ENCODE assay signal across 3 cellular contexts in the genomic region with DNA sequence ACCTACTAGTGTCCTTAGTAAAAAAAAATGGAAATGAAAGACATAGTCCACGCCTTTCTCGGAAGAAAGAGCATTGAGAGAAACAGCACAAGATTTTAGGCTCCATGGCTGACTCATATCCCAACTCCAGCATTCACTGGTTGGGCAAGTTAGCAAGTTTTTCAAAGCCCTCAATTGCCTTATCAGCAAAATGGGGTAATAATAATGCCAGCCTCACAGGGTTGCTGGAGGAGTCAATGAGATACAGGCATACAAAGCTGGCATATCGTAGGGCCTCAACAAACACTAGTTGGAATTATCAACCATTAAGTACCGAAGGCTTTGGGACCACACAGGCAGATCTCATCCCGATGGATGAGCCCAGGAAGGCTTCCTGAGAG.
TF ChIP-seq lines count a peak whose summit lies in the region.

No MANE protein-coding gene starts in this region.

TF ChIP-seq in A549, 52 proteins besides CTCF, POLR2A, EP300 and RAD21:
- TF ChIP-seq MAFK (IDR thresholded peaks at IDR 0.05; ENCODE audit: partially characterized antibody) (peak; percentile 72), SMC3 (IDR thresholded peaks at IDR 0.05) (no peak)

TF ChIP-seq in IMR-90, 13 proteins besides CTCF, POLR2A, EP300 and RAD21:
- TF ChIP-seq CHD1 (IDR thresholded peaks at IDR 0.05; ENCODE audit: low read depth, low read length), result no peak
- TF ChIP-seq RCOR1 (IDR thresholded peaks at IDR 0.05; ENCODE audit: insufficient replicate concordance, low read length), result no peak
- TF ChIP-seq FOS (IDR thresholded peaks at IDR 0.05; ENCODE audit: low read depth, low read length), result no peak
- TF ChIP-seq MAFK (IDR thresholded peaks at IDR 0.05; ENCODE audit: low read depth, low read length), result peak; percentile 66
- TF ChIP-seq MAZ (IDR thresholded peaks at IDR 0.05; ENCODE audit: borderline replicate concordance, low read depth, low read length), result no peak

TF ChIP-seq in H1, 55 proteins besides CTCF, POLR2A, EP300 and RAD21:
- TF ChIP-seq KDM4A (IDR thresholded peaks at IDR 0.05; ENCODE audit: low read depth, low read length, severe bottlenecking) (no peak), SIN3A (conservative IDR thresholded peaks at IDR 0.05 in 1 of 2, IDR thresholded peaks at IDR 0.05 in 1 of 2; ENCODE audit: low read depth in 1 of 2, low read length in 2 of 2) (no peak), KDM5A (IDR thresholded peaks at IDR 0.05; ENCODE audit: low read length) (no peak), SIX5 (IDR thresholded peaks at IDR 0.05; ENCODE audit: low read depth, low read length) (no peak), BCL11A (IDR thresholded peaks at IDR 0.05; ENCODE audit: low read depth in 2 of 2, low read length in 2 of 2) (no peak), ASH2L (IDR thresholded peaks at IDR 0.05; ENCODE audit: low read length) (no peak), EGR1 (IDR thresholded peaks at IDR 0.05; ENCODE audit: borderline replicate concordance, low read depth, low read length) (no peak), TCF12 (IDR thresholded peaks at IDR 0.05; ENCODE audit: low read depth, low read length) (no peak), SP2 (IDR thresholded peaks at IDR 0.05; ENCODE audit: low read length) (no peak), SP4 (IDR thresholded peaks at IDR 0.05; ENCODE audit: low read length) (no peak), JUND (IDR thresholded peaks at IDR 0.05; ENCODE audit: low read length) (no peak), GTF2F1 (IDR thresholded peaks at IDR 0.05; ENCODE audit: borderline replicate concordance, low read depth, low read length) (no peak), NRF1 (IDR thresholded peaks at IDR 0.05; ENCODE audit: low read depth, low read length) (no peak)
- TF ChIP-seq, protein P1, sequence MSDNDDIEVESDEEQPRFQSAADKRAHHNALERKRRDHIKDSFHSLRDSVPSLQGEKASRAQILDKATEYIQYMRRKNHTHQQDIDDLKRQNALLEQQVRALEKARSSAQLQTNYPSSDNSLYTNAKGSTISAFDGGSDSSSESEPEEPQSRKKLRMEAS (IDR thresholded peaks at IDR 0.05), result no peak
